ENCODE assay signal across 8 cellular contexts in the genomic region with DNA sequence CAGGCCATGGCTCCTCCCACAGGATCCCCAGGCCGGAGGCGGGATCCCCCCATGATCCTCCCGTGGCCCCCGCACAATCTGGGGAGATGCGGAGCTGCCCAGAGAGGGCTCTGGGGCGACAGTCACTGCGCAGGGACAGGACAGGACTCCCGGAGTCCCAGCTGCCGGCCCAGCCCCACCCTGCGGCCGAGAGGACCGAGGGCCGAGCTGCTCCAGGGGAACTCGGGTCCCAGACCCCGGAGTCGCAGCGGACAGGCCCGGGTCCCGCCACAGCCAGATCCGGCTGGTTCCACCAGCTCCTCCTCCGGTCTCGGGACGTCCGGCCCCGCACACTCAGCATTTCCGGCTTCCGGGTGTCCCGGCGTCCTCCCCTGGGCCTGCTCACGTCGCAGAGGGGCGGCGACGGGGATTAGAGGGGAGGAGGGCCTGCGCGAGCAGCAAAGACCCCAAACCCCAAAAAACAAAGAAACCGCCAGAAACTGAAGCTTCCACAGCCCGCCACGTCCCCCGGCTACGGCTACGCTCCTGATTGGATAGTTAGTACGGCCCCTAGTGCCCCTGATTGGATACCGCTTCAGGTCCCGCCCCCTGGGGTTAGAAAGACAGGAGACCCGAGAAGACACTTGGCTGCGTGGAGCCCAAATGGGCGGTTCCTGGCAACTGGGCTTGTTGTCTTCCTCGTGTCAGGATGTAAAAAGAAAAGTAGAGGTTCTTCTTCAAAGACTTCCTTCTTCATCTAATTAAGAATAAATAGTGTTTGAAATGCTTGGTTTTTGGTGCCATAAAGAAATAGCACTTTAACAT. TPM values are rescaled to one million over a fixed set of nuclear protein-coding genes. Genes with fewer than 3 reads are reported as not detected.
DNase-seq lines count a peak whose midpoint lies in the region; ATAC-seq lines count a peak whose summit lies in the region.

No MANE protein-coding gene starts in this region.

- peak overlapping the region; percentile 99 for H3K27ac Mint-ChIP-seq in activated naive CD4-positive, alpha-beta T cell treated with anti-CD3 and anti-CD28 coated beads, Interleukin-2, amount 10 ng/mL, durations not matched to agents 7 days and 5 days

- intact Hi-C loops in aorta (cut with DNase I), result loop anchor here in 1 of 2 donors (2.0 kb wide), 1 partner anchor 348 kb away; a partner anchor contains a TSS

- peaks cover 3% of the 10 kb centered on the region for H3K36me3 Mint-ChIP-seq in activated naive CD4-positive, alpha-beta T cell treated with anti-CD3 and anti-CD28 coated beads, Interleukin-2, amount 10 ng/mL, durations not matched to agents 7 days and 5 days

- H3K4me3 Mint-ChIP-seq in activated naive CD4-positive, alpha-beta T cell treated with anti-CD3 and anti-CD28 coated beads, Interleukin-2, amount 10 ng/mL, durations not matched to agents 7 days and 5 days, result peak overlapping the region; percentile 87

- peak overlapping the region; percentile 78 for H3K4me3 ChIP-seq in HAP-1
- peak overlapping the region; percentile 78 for H3K4me3 ChIP-seq in SK-N-MC
- H3K4me3 ChIP-seq in rectal smooth muscle tissue (ENCODE audit: low read length), result peak overlapping the region; percentile 95
- peak overlapping the region; percentile 39 to 42 for H3K4me3 ChIP-seq in aorta (ENCODE audit: low read length in 2 of 2)

- WGBS in aorta, 2 donors, result 0% methylated on average over 44 to 49 of the region's 49 CpGs

- H3K36me3 ChIP-seq in HAP-1 (replicated peaks) (0 out of 2 replicates have a peak, but pooled peaks cover 2% of the 10 kb centered on the region), SK-N-MC (ENCODE audit: insufficient read depth, low read length) (no peaks in the 10 kb centered on the region), rectal smooth muscle tissue (ENCODE audit: control insufficient read depth, insufficient read depth, low read length) (no peaks in the 10 kb centered on the region), aorta (ENCODE audit: control insufficient read depth in 1 of 2, insufficient read depth in 2 of 2, low read length in 1 of 2) (no peaks in the 10 kb centered on the region)

- H3K9ac ChIP-seq in SK-N-MC (ENCODE audit: insufficient read length) (peak overlapping the region; percentile 71), rectal smooth muscle tissue (ENCODE audit: low read length) (peak overlapping the region; percentile 97)

- in situ Hi-C loops in HAP-1 (cut with MboI; ENCODE audit: low sequenced_read_pairs), result no loop called here

- H3K9me3 ChIP-seq in HAP-1 (no peaks in the 10 kb centered on the region), SK-N-MC (ENCODE audit: low read depth, low read length) (no peaks in the 10 kb centered on the region), aorta (ENCODE audit: control insufficient read depth, low read length) (no peaks in the 10 kb centered on the region)

- H3K4me1 Mint-ChIP-seq in activated naive CD4-positive, alpha-beta T cell treated with anti-CD3 and anti-CD28 coated beads, Interleukin-2, amount 10 ng/mL, durations not matched to agents 7 days and 5 days, result peaks cover 35% of the 10 kb centered on the region

- ATAC-seq in aorta (ENCODE audit: low FRiP score), result peak; percentile 99

- H3K27me3 ChIP-seq in HAP-1 (ENCODE audit: low read depth) (no peaks in the 10 kb centered on the region), rectal smooth muscle tissue (ENCODE audit: control insufficient read depth, insufficient read depth, low read length) (no peaks in the 10 kb centered on the region), aorta (ENCODE audit: control insufficient read depth in 1 of 2, insufficient read depth in 2 of 2, low read length in 1 of 2) (no peaks in the 10 kb centered on the region)

- H3K27ac ChIP-seq in SK-N-MC, result peak overlapping the region; percentile 13; the same call in 1 of the 2 replicates
- H3K27ac ChIP-seq in rectal smooth muscle tissue (ENCODE audit: low read depth, low read length), result peak overlapping the region; percentile 100
- peak overlapping the region; percentile 57 to 84 for H3K27ac ChIP-seq in aorta (ENCODE audit: low read depth in 1 of 2, low read length in 2 of 2)

- no peaks in the 10 kb centered on the region for H3K9me3 Mint-ChIP-seq in activated naive CD4-positive, alpha-beta T cell treated with anti-CD3 and anti-CD28 coated beads, Interleukin-2, amount 10 ng/mL, durations not matched to agents 7 days and 5 days

- no peaks in the 10 kb centered on the region for H3K27me3 Mint-ChIP-seq in activated naive CD4-positive, alpha-beta T cell treated with anti-CD3 and anti-CD28 coated beads, Interleukin-2, amount 10 ng/mL, durations not matched to agents 7 days and 5 days

- CTCF ChIA-PET in activated naive CD4-positive, alpha-beta T cell treated with anti-CD3 and anti-CD28 coated beads, Interleukin-2, amount 10 ng/mL, durations not matched to agents 7 days and 5 days (lab: Charles Lee), result interaction anchor here (1.7 kb wide), 1 partner anchor 33 kb away, joined by 5 read pairs; no protein-coding TSS in a partner anchor

- H3K4me1 ChIP-seq in HAP-1 (peaks cover 3% of the 10 kb centered on the region; the same call in 1 of the 2 replicates), rectal smooth muscle tissue (ENCODE audit: control insufficient read depth, insufficient read depth, low read length) (no peaks in the 10 kb centered on the region), aorta (ENCODE audit: control insufficient read depth in 1 of 2, insufficient read depth in 2 of 2, low read length in 2 of 2) (no peaks in the 10 kb centered on the region)

- DNase-seq in GF-D8 (lab: John Stamatoyannopoulos, UW) (peak; percentile 97), HAP-1 (ENCODE audit: low spot score in 2 of 2) (peak; percentile 87 to 96), M059J (ENCODE audit: low read depth) (peak; percentile 98), SK-N-MC (ENCODE audit: low read depth, low spot score) (peak; percentile 53), glomerular endothelial cell (ENCODE audit: extremely low read depth, low read depth, low spot score) (peak; percentile 50), aorta (peak; percentile 97 to 98)
- peak; percentile 98 for DNase-seq in activated naive CD4-positive, alpha-beta T cell treated with anti-CD3 and anti-CD28 coated beads, Interleukin-2, amount 10 ng/mL, durations not matched to agents 7 days and 5 days

RNA-seq across cellular contexts. Expression of a gene that starts 21.3 kb away (rescaled TPM):
- not detected in 2 replicates for total RNA-seq in M059J (2014; rRNA removed; shearing (Covaris generic))
- total RNA-seq in glomerular endothelial cell (not detected in 2 replicates), aorta (under 1 TPM in 1 of 2 donors, not detected in 1; 0.10 TPM)
- not detected for polyA plus RNA-seq in aorta

RNA-seq across cellular contexts. Expression of a gene that starts 49.3 kb away (rescaled TPM):
- not detected in 2 replicates for total RNA-seq in M059J (2014; rRNA removed; shearing (Covaris generic))
- not detected in 2 replicates for total RNA-seq in glomerular endothelial cell
- not detected for total RNA-seq in aorta
- not detected for polyA plus RNA-seq in aorta

Comparison
In these comparisons a context has a peak if more than half of its experiments do, and no peak if none do; other contexts are left out.
1. Peak in every context shown above with its lines: DNase-seq, ATAC-seq, H3K4me3 ChIP-seq and H3K27ac ChIP-seq.
2. H3K4me3 ChIP-seq: peak in every context shown above with its lines; median percentile 95 in rectal smooth muscle tissue; 78 in HAP-1; 78 in SK-N-MC; 40 in aorta.
3. H3K27ac ChIP-seq: peak in every context shown above with its lines; median percentile 100 in rectal smooth muscle tissue; 70 in aorta; 13 in SK-N-MC.